Comparison of ENCODE assay signal across 9 cellular contexts in genomic region chr7:47574473-47575328, GRCh38. TPM values are rescaled to one million over a fixed set of nuclear protein-coding genes. Genes with fewer than 3 reads are reported as not detected.
DNase-seq lines count a peak whose midpoint lies in the region; ATAC-seq and TF ChIP-seq lines count a peak whose summit lies in the region.
"Had no signal": no experiment of that assay in that cellular context is flagged by ENCODE, and none has a peak within 500 bp of the region (broad histone marks: within the 10 kb centered on the region; RNA-seq: fewer than 3 reads in every experiment).

No MANE protein-coding gene starts in this region.

- peak overlapping the region; percentile 64 for H3K4me2 ChIP-seq in PC-3 (ENCODE audit: low read length)

- H3K79me2 ChIP-seq in PC-3 (ENCODE audit: low read length): peaks cover 97% of the 10 kb centered on the region

- ATAC-seq in GM18517 (IDR thresholded peaks at IDR 0.05; ENCODE audit: unreplicated experiment) (peak; percentile 87), HG02798 (IDR thresholded peaks at IDR 0.05; ENCODE audit: poor library complexity, unreplicated experiment) (peak; percentile 72), PC-3 (no peak)

- DNase-seq in PC-3 (no peak), medulla oblongata (ENCODE audit: extremely low spot score) (peak; percentile 77), NCI-H2081 (lab: John Stamatoyannopoulos, UW) (no peak), cortex of kidney (lab: John Stamatoyannopoulos, UW) (no peak), NCI-H2171 treated with DMSO at 0.1 percent for 48 hours (lab: John Stamatoyannopoulos, UW) (no peak), iPS-NIHi7 (ENCODE audit: extremely low spot score) (no peak)

- peaks cover 92% of the 10 kb centered on the region for H3K4me1 ChIP-seq in PC-3 (ENCODE audit: insufficient read depth, low read length)

- H4K20me1 ChIP-seq in PC-3 (ENCODE audit: low read length): no peaks in the 10 kb centered on the region

- H3F3A ChIP-seq in PC-3 (ENCODE audit: low read length, unreplicated experiment): peaks cover 8% of the 10 kb centered on the region

- H3K9me2 ChIP-seq in PC-3 (replicated peaks; ENCODE audit: low read length): no peaks in the 10 kb centered on the region

- BruUV-seq in PC-3 (replicated peaks; lab: Mats Ljungman, UMichigan): no TSS peak

- POLR2A ChIA-PET in PC-3 (lab: Charles Lee; ENCODE audit: unreplicated experiment): interaction anchor here (0.7 to 0.9 kb wide), 2 partner anchors 150 to 189 kb away, joined by 8 to 11 read pairs; no protein-coding TSS in a partner anchor

- peak overlapping the region; percentile 61 for H3K9ac ChIP-seq in PC-3 (ENCODE audit: low read length)

- intact Hi-C loops in PC-3 (cut with micrococcal nuclease): loop anchor here (1.0 to 10.0 kb wide), 3 partner anchors 40 to 240 kb away; no protein-coding TSS in a partner anchor

- H3K27me3 ChIP-seq in PC-3 (ENCODE audit: low read length): no peaks in the 10 kb centered on the region
- H3K27me3 ChIP-seq: cardiac muscle cell had no signal

- peaks cover 12% of the 10 kb centered on the region; the same call in 1 of the 2 replicates for H3K36me3 ChIP-seq in PC-3 (ENCODE audit: low read depth, low read length)
- H3K36me3 ChIP-seq: cardiac muscle cell had no signal

- TF ChIP-seq CTCF in PC-3 (conservative IDR thresholded peaks at IDR 0.05; ENCODE audit: low read depth, low read length): no peak

- H3K4me3 ChIP-seq in PC-3 (ENCODE audit: low read length): peak overlapping the region; percentile 25; the same call in 1 of the 2 replicates
- H3K4me3 ChIP-seq: cardiac muscle cell had no signal

- peak overlapping the region; percentile 95 for H3K27ac ChIP-seq in PC-3 (ENCODE audit: low read length)
- H3K27ac ChIP-seq: cardiac muscle cell had no signal

- no peaks in the 10 kb centered on the region for H3K9me3 ChIP-seq in PC-3 (ENCODE audit: low read length)

- CTCF ChIA-PET in PC-3 (lab: Charles Lee): interaction anchor here (0.6 to 1.5 kb wide), 2 partner anchors 30 to 121 kb away, joined by 3 read pairs; no protein-coding TSS in a partner anchor

- H2AFZ ChIP-seq in PC-3 (ENCODE audit: low read length): no peak overlapping the region

RNA-seq across cellular contexts. Expression of gene TNS3, which starts 7.2 kb away (rescaled TPM):
- 71.4 and 72.3 TPM in 2 replicates for total RNA-seq in PC-3 (2014; rRNA removed)
